ENCODE assay signal across 8 cellular contexts in the genomic region with DNA sequence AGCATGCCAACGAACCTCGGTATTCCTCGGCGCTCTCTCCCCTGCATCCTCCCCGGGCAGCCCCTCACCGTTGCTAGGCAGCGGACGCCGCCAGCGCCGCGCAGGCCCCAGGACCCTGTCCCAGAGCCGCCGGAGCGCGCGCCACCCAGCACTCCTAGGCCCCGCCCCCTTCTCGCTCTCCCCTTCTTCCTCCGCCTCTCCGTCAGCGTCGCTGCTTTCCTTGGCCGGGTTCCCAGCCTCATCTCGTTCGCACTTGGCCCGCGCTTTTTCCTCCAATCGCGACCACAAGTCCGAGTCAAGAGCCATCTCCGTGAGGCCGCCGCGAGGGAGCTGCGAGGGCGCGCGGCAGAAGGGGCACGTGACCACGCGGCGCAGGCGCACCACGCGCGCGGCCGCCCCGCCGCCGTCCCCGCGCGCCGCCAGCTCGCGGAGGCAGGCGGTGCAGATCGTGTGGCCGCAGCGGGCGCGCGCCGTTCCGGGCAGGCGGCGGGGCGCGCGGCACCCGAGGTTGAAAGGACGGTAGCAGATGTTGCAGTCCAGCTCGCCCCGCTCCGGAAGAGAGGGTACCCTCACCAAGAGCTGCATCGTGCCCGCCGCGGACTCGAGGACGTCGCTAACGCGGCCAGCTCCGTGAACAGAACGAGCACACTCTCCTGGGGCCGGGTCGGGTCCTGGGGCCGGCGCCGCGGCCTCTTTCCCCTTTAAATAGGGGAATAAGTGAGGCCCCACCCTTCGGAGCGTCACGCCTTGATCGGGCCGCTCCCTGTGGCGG. TPM values are rescaled to one million over a fixed set of nuclear protein-coding genes. Genes with fewer than 3 reads are reported as not detected.
DNase-seq lines count a peak whose midpoint lies in the region; ATAC-seq and TF ChIP-seq lines count a peak whose summit lies in the region.

A gene (minus strand): TSS at position 679 of the 772 bp plus-strand sequence. CDS start 94 bp downstream, at position 585.

- peaks cover 27% of the 10 kb centered on the region for H3K4me1 ChIP-seq in CD4-positive, CD25-positive, alpha-beta regulatory T cell (ENCODE audit: control insufficient read depth, insufficient read depth, low read length, poor library complexity, severe bottlenecking)
- H3K4me1 ChIP-seq in HUES48 (ENCODE audit: control insufficient read depth, insufficient read depth, low read length): peaks cover 5% of the 10 kb centered on the region; the same call in 1 of the 2 replicates
- H3K4me1 ChIP-seq in endodermal cell (ENCODE audit: control insufficient read depth, insufficient read depth, low read length): no peaks in the 10 kb centered on the region

- peak within 1 kb of the TSS; percentile 87 to 95 (median 91) for H3K4me3 Mint-ChIP-seq in CD4-positive, CD25-positive, alpha-beta regulatory T cell
- H3K4me3 Mint-ChIP-seq in endodermal cell (peak within 1 kb of the TSS; percentile 65), mesothelial cell of epicardium (peak within 1 kb of the TSS; percentile 75)

- H3K27ac ChIP-seq in CD4-positive, CD25-positive, alpha-beta regulatory T cell (ENCODE audit: insufficient read depth, low read length, poor library complexity, severe bottlenecking): peak within 1 kb of the TSS; percentile 80
- H3K27ac ChIP-seq in HUES48 (ENCODE audit: low read depth, low read length): no peak within 1 kb of the TSS
- peak within 1 kb of the TSS; percentile 81 for H3K27ac ChIP-seq in endodermal cell (ENCODE audit: low read depth, low read length)

- peaks cover 13% of the 10 kb centered on the region for H3K36me3 ChIP-seq in CD4-positive, CD25-positive, alpha-beta regulatory T cell (ENCODE audit: control insufficient read depth, insufficient read depth, low read length)
- H3K36me3 ChIP-seq in HUES48 (ENCODE audit: control insufficient read depth, insufficient read depth, low read length) (0 out of 2 replicates have a peak, but pooled peaks cover 1% of the 10 kb centered on the region), endodermal cell (ENCODE audit: control insufficient read depth, insufficient read depth, low read length) (peaks cover 2% of the 10 kb centered on the region)

- H3K27ac Mint-ChIP-seq in CD4-positive, CD25-positive, alpha-beta regulatory T cell: peak within 1 kb of the TSS; percentile 86 to 96 (median 95)
- no peak within 1 kb of the TSS for H3K27ac Mint-ChIP-seq in endodermal cell
- peak within 1 kb of the TSS; percentile 95 for H3K27ac Mint-ChIP-seq in mesothelial cell of epicardium

- H3K9ac ChIP-seq in HUES48 (ENCODE audit: low read depth, low read length) (peak within 1 kb of the TSS; percentile 17; the same call in 1 of the 2 replicates), endodermal cell (ENCODE audit: extremely low read depth, low read length, poor library complexity, severe bottlenecking) (no peak within 1 kb of the TSS)

- peak within 1 kb of the TSS; percentile 75 for H3K4me3 ChIP-seq in CD4-positive, CD25-positive, alpha-beta regulatory T cell (ENCODE audit: low read depth, low read length)
- peak within 1 kb of the TSS; percentile 63 for H3K4me3 ChIP-seq in HUES48 (ENCODE audit: low read depth, low read length)
- H3K4me3 ChIP-seq in endodermal cell (ENCODE audit: low read length): peak within 1 kb of the TSS; percentile 79

- peaks cover 5% of the 10 kb centered on the region for H3K36me3 Mint-ChIP-seq in CD4-positive, CD25-positive, alpha-beta regulatory T cell
- peaks cover 5% of the 10 kb centered on the region for H3K36me3 Mint-ChIP-seq in endodermal cell (ENCODE audit: low read depth)
- peaks cover 15% of the 10 kb centered on the region for H3K36me3 Mint-ChIP-seq in mesothelial cell of epicardium

- TF ChIP-seq CTCF in endodermal cell (conservative IDR thresholded peaks at IDR 0.05) (no peak), mesothelial cell of epicardium (IDR thresholded peaks at IDR 0.05; ENCODE audit: unreplicated experiment) (no peak)

- 1% methylated on average over 38 to 100 of the region's 100 CpGs for WGBS in endodermal cell (ENCODE audit: insufficient coverage in 1 of 2, insufficient read length in 1 of 2), 2 experiments

- no peaks in the 10 kb centered on the region for H3K9me3 Mint-ChIP-seq in CD4-positive, CD25-positive, alpha-beta regulatory T cell
- H3K9me3 Mint-ChIP-seq in endodermal cell: no peaks in the 10 kb centered on the region
- no peaks in the 10 kb centered on the region for H3K9me3 Mint-ChIP-seq in mesothelial cell of epicardium

- H3K4me1 Mint-ChIP-seq in CD4-positive, CD25-positive, alpha-beta regulatory T cell: peaks cover 11 to 49% (median 24%) of the 10 kb centered on the region in 4 donors
- H3K4me1 Mint-ChIP-seq in endodermal cell: peaks cover 5% of the 10 kb centered on the region
- H3K4me1 Mint-ChIP-seq in mesothelial cell of epicardium: peaks cover 28% of the 10 kb centered on the region

- no peaks in the 10 kb centered on the region for H3K27me3 Mint-ChIP-seq in CD4-positive, CD25-positive, alpha-beta regulatory T cell
- H3K27me3 Mint-ChIP-seq in endodermal cell (ENCODE audit: insufficient read depth) (peaks cover 55% of the 10 kb centered on the region), mesothelial cell of epicardium (ENCODE audit: low read depth) (no peaks in the 10 kb centered on the region)

- peak; percentile 80 to 86 (median 82) for DNase-seq in CD4-positive, CD25-positive, alpha-beta regulatory T cell
- peak; percentile 92 for DNase-seq in NOMO-1 treated with dmso at 0.1 percent for 144 hours (lab: John Stamatoyannopoulos, UW; ENCODE audit: unreplicated experiment)
- peak; percentile 74 for DNase-seq in activated CD8-positive, alpha-beta memory T cell treated with anti-CD3 and anti-CD28 coated beads, Interleukin-2, amount 50 U/mL, for 24 hours (ENCODE audit: extremely low read depth)
- peak; percentile 97 for DNase-seq in endodermal cell
- DNase-seq in mesothelial cell of epicardium (ENCODE audit: low spot score in 2 of 2, unreplicated experiment in 2 of 2): peak; percentile 98
- peak; percentile 59 for DNase-seq in stimulated activated CD8-positive, alpha-beta memory T cell treated with anti-CD3 and anti-CD28 coated beads, Interleukin-15, amount 100 ng/mL, for 24 hours (ENCODE audit: low read depth)

- peak; percentile 77 to 79 for ATAC-seq in CD4-positive, CD25-positive, alpha-beta regulatory T cell (ENCODE audit: low read depth in 2 of 2)
- ATAC-seq in GM21367 (IDR thresholded peaks at IDR 0.05; ENCODE audit: unreplicated experiment): peak; percentile 58

- no peaks in the 10 kb centered on the region for H3K27me3 ChIP-seq in CD4-positive, CD25-positive, alpha-beta regulatory T cell (ENCODE audit: control insufficient read depth, insufficient read depth, low read length)
- H3K27me3 ChIP-seq in HUES48 (ENCODE audit: control insufficient read depth, insufficient read depth, low read length): peaks cover 37% of the 10 kb centered on the region
- H3K27me3 ChIP-seq in endodermal cell (ENCODE audit: control insufficient read depth, insufficient read depth, low read length, poor library complexity, severe bottlenecking): peaks cover 10% of the 10 kb centered on the region

- no peaks in the 10 kb centered on the region for H3K9me3 ChIP-seq in CD4-positive, CD25-positive, alpha-beta regulatory T cell (ENCODE audit: control insufficient read depth in 2 of 2, low read length in 2 of 2)
- no peaks in the 10 kb centered on the region for H3K9me3 ChIP-seq in HUES48 (ENCODE audit: control insufficient read depth, insufficient read depth, low read length)
- H3K9me3 ChIP-seq in endodermal cell (ENCODE audit: control insufficient read depth, low read length): no peaks in the 10 kb centered on the region

RNA-seq across cellular contexts. Expression of the gene that starts here (rescaled TPM):
- 2.4 TPM for total RNA-seq in CD4-positive, CD25-positive, alpha-beta regulatory T cell
- 1 to 10 TPM in 3 of 4 donors, under 1 TPM in 1; 0.92 to 5.0 (median 2.9) TPM for polyA plus RNA-seq in CD4-positive, CD25-positive, alpha-beta regulatory T cell
- total RNA-seq in endodermal cell (1 to 10 TPM; 1.1 to 1.6 TPM), mesothelial cell of epicardium (3.0 to 3.4 TPM (median 3.1 TPM) in 3 replicates)
- 2.7 TPM for polyA plus RNA-seq in endodermal cell (2013, experiment 1 of 2)
- 2.5 TPM for polyA plus RNA-seq in endodermal cell (2013, experiment 2 of 2)
